ENCODE assay signal across 23 cellular contexts in genomic region chr2:207944334-207944733, GRCh38.
DNase-seq lines count a peak whose midpoint lies in the region; ATAC-seq and TF ChIP-seq lines count a peak whose summit lies in the region.
"Had no signal": no experiment of that assay in that cellular context is flagged by ENCODE, and none has a peak within 500 bp of the region (broad histone marks: within the 10 kb centered on the region; RNA-seq: fewer than 3 reads in every experiment).

No MANE protein-coding gene starts in this region.

- peak overlapping the region; percentile 67 for H3T11ph ChIP-seq in H9 (ENCODE audit: low read length)

- no peaks in the 10 kb centered on the region for H3K23me2 ChIP-seq in H9 (ENCODE audit: insufficient read length, low read depth, low read length, poor library complexity, severe bottlenecking)

- H4K20me1 ChIP-seq in H9 (ENCODE audit: control insufficient read depth, insufficient read depth, insufficient read length): no peaks in the 10 kb centered on the region
- H4K20me1 ChIP-seq in IMR-90 (ENCODE audit: insufficient read depth, low read length): no peaks in the 10 kb centered on the region
- H4K20me1 ChIP-seq in osteoblast (ENCODE audit: insufficient read depth, low read length): no peaks in the 10 kb centered on the region
- H4K20me1 ChIP-seq: BLaER1 had no signal

- no peak overlapping the region for H3K4me2 ChIP-seq in H9 (ENCODE audit: insufficient read depth, insufficient read length, low read length)
- no peak overlapping the region for H3K4me2 ChIP-seq in IMR-90 (ENCODE audit: low read depth, low read length)
- no peak overlapping the region for H3K4me2 ChIP-seq in osteoblast (ENCODE audit: insufficient read depth, low read length)
- H3K4me2 ChIP-seq: BLaER1 had no signal

- H4K8ac ChIP-seq in H9 (replicated peaks; ENCODE audit: insufficient read length, low read depth, low read length) (no peak overlapping the region), IMR-90 (ENCODE audit: low read depth in 2 of 2, low read length in 2 of 2) (no peak overlapping the region)

- H3K4ac ChIP-seq in H9 (ENCODE audit: low read depth, low read length): no peak overlapping the region
- H3K4ac ChIP-seq in IMR-90 (ENCODE audit: low read depth, low read length): no peak overlapping the region

- H3K36me3 ChIP-seq in IMR-90 (ENCODE audit: control insufficient read depth, insufficient read depth, low read length) (peaks cover 5% of the 10 kb centered on the region; the same call in 1 of the 2 replicates), osteoblast (ENCODE audit: insufficient read depth, low read length) (no peaks in the 10 kb centered on the region)
- H3K36me3 ChIP-seq: BE2C had no signal

- H3K27me3 ChIP-seq in H9 (ENCODE audit: insufficient read depth, low read length) (no peaks in the 10 kb centered on the region), IMR-90 (ENCODE audit: control insufficient read depth, insufficient read depth, low read length) (no peaks in the 10 kb centered on the region), osteoblast (ENCODE audit: insufficient read depth, low read length) (no peaks in the 10 kb centered on the region)
- H3K27me3 ChIP-seq: BE2C, BLaER1 had no signal

- H3K18ac ChIP-seq in H9 (ENCODE audit: insufficient read length, low read depth, low read length): no peak overlapping the region
- no peak overlapping the region for H3K18ac ChIP-seq in IMR-90 (ENCODE audit: low read depth, low read length)

- no peaks in the 10 kb centered on the region for H3K9me3 ChIP-seq in H9 (ENCODE audit: control insufficient read depth, low read depth, low read length)
- H3K9me3 ChIP-seq in IMR-90 (ENCODE audit: control insufficient read depth, insufficient read depth, low read length): no peaks in the 10 kb centered on the region
- no peaks in the 10 kb centered on the region for H3K9me3 ChIP-seq in osteoblast (ENCODE audit: low read depth, low read length)
- H3K9me3 ChIP-seq: BE2C, BLaER1 had no signal

- H3K27ac ChIP-seq in H9 (ENCODE audit: insufficient read length, low read depth, low read length) (no peak overlapping the region), IMR-90 (ENCODE audit: insufficient read depth, low read length) (no peak overlapping the region), osteoblast (ENCODE audit: low read depth, low read length) (no peak overlapping the region)
- H3K27ac ChIP-seq: BLaER1 had no signal

- H3K56ac ChIP-seq in H9 (ENCODE audit: insufficient read length, low read depth, low read length) (no peak overlapping the region), IMR-90 (ENCODE audit: extremely low read depth, insufficient read depth, low read length) (no peak overlapping the region)

- no peak overlapping the region for H2BK120ac ChIP-seq in H9 (ENCODE audit: low read depth, low read length, poor library complexity, severe bottlenecking)
- no peak overlapping the region for H2BK120ac ChIP-seq in IMR-90 (ENCODE audit: low read depth, low read length)

- no peak overlapping the region for H3K4me3 Mint-ChIP-seq in H9
- H3K4me3 Mint-ChIP-seq: CD14-positive monocyte; CD4-positive, alpha-beta memory T cell; CD4-positive, CD25-positive, alpha-beta regulatory T cell; CD8-positive, alpha-beta memory T cell had no signal

- H3K27me3 Mint-ChIP-seq in H9 (ENCODE audit: low read depth): no peaks in the 10 kb centered on the region
- H3K27me3 Mint-ChIP-seq: CD4-positive, alpha-beta memory T cell; CD4-positive, CD25-positive, alpha-beta regulatory T cell; CD8-positive, alpha-beta memory T cell had no signal

- in situ Hi-C loops in IMR-90 (cut with MboI; ENCODE audit: low sequenced_read_pairs): no loop called here

- H3K79me1 ChIP-seq in H9 (ENCODE audit: insufficient read depth, low read depth, low read length, poor library complexity, severe bottlenecking): no peaks in the 10 kb centered on the region
- no peaks in the 10 kb centered on the region for H3K79me1 ChIP-seq in IMR-90 (ENCODE audit: low read depth in 1 of 2, low read length in 2 of 2)

- CTCF ChIA-PET in IMR-90 (lab: Yijun Ruan, JAX): interaction anchor here (1.0 kb wide), 1 partner anchor 19 kb away, joined by 3 read pairs; no protein-coding TSS in a partner anchor

- H2BK20ac ChIP-seq in H9 (ENCODE audit: low read depth, low read length, poor library complexity, severe bottlenecking) (no peak overlapping the region), IMR-90 (ENCODE audit: low read depth, low read length) (no peak overlapping the region)

- no CpG with 5 or more reads among the region's 6 CpGs for WGBS in H9 (ENCODE audit: extremely low coverage, insufficient read length, low lambda C conversion rate)
- WGBS in IMR-90 (ENCODE audit: extremely low coverage in 2 of 2, insufficient read length in 1 of 2), 2 experiments: 100% methylated on average over 1 of the region's 6 CpGs; no CpG with 5 or more reads in 1 of the 2 experiments

- H3K36me3 Mint-ChIP-seq in H9 (ENCODE audit: insufficient read depth in 1 of 3, low read depth in 3 of 3): 0 out of 7 replicates have a peak, but pooled peaks cover 0 to 5% (median 0%) of the 10 kb centered on the region in 3 experiments

- peaks cover 31 to 32% of the 10 kb centered on the region in 2 experiments for H3K4me1 Mint-ChIP-seq in H9
- H3K4me1 Mint-ChIP-seq: CD14-positive monocyte had no signal

- H4K5ac ChIP-seq in H9 (ENCODE audit: insufficient read length, low read depth, low read length): no peak overlapping the region
- H4K5ac ChIP-seq in IMR-90 (ENCODE audit: low read depth, low read length): no peak overlapping the region

- H2AFZ ChIP-seq in H9 (ENCODE audit: low read length): no peak overlapping the region
- no peak overlapping the region for H2AFZ ChIP-seq in IMR-90 (replicated peaks; ENCODE audit: low read length, poor library complexity)
- no peak overlapping the region for H2AFZ ChIP-seq in osteoblast (ENCODE audit: low read length)

- dilution Hi-C loops in IMR-90 (cut with HindIII; ENCODE audit: low sequenced_read_pairs, unreplicated experiment): no loop called here

- no peaks in the 10 kb centered on the region for H3K9me3 Mint-ChIP-seq in H9
- H3K9me3 Mint-ChIP-seq: CD14-positive monocyte; CD4-positive, alpha-beta memory T cell; CD4-positive, CD25-positive, alpha-beta regulatory T cell; CD8-positive, alpha-beta memory T cell had no signal

- no peaks in the 10 kb centered on the region for H3K9me1 ChIP-seq in IMR-90 (ENCODE audit: insufficient read depth, low read length)

- TF ChIP-seq CTCF in H9 (conservative IDR thresholded peaks at IDR 0.05) (no peak), IMR-90 (conservative IDR thresholded peaks at IDR 0.05; ENCODE audit: low read depth, low read length) (no peak), osteoblast (IDR thresholded peaks at IDR 0.05; ENCODE audit: extremely low read depth, low read depth, low read length) (no peak)

- H2BK12ac ChIP-seq in H9 (ENCODE audit: insufficient read length, low read depth, low read length): no peak overlapping the region

- no peak overlapping the region for H3K23ac ChIP-seq in H9 (ENCODE audit: insufficient read length, low read depth, low read length)
- H3K23ac ChIP-seq in IMR-90 (ENCODE audit: low read depth, low read length): no peak overlapping the region

- no peak for TF ChIP-seq POLR2A in IMR-90 (IDR thresholded peaks at IDR 0.05; ENCODE audit: low read depth, low read length)

- H3K27ac Mint-ChIP-seq in H9: no peak overlapping the region
- H3K27ac Mint-ChIP-seq: CD14-positive monocyte; CD4-positive, alpha-beta memory T cell; CD4-positive, CD25-positive, alpha-beta regulatory T cell; CD8-positive, alpha-beta memory T cell had no signal

- H2BK15ac ChIP-seq in H9 (ENCODE audit: low read depth, low read length): no peak overlapping the region
- no peak overlapping the region for H2BK15ac ChIP-seq in IMR-90 (ENCODE audit: low read depth, low read length)

- H3K79me2 ChIP-seq in H9 (ENCODE audit: insufficient read depth, low read length) (no peaks in the 10 kb centered on the region), osteoblast (ENCODE audit: insufficient read depth, low read length) (no peaks in the 10 kb centered on the region)

- H2AK5ac ChIP-seq in H9 (ENCODE audit: insufficient read length, low read length) (no peak overlapping the region), IMR-90 (ENCODE audit: low read depth, low read length) (no peak overlapping the region)

- H2AK9ac ChIP-seq in IMR-90 (replicated peaks; ENCODE audit: low read depth, low read length, poor library complexity): no peak overlapping the region

- H4K91ac ChIP-seq in H9 (ENCODE audit: insufficient read length, low read depth, low read length) (no peak overlapping the region), IMR-90 (ENCODE audit: insufficient read depth, low read depth, low read length) (no peak overlapping the region)

- H3K14ac ChIP-seq in H9 (ENCODE audit: insufficient read depth, low read length): no peak overlapping the region
- no peak overlapping the region for H3K14ac ChIP-seq in IMR-90 (replicated peaks; ENCODE audit: low read depth, low read length)

- H3K4me1 ChIP-seq in H9 (ENCODE audit: insufficient read depth, low read length): peaks cover under 1% of the 10 kb centered on the region; the same call in 1 of the 2 replicates
- H3K4me1 ChIP-seq in IMR-90 (ENCODE audit: control insufficient read depth, insufficient read depth, low read length): no peaks in the 10 kb centered on the region
- no peaks in the 10 kb centered on the region for H3K4me1 ChIP-seq in osteoblast (ENCODE audit: insufficient read depth, low read length)
- H3K4me1 ChIP-seq: BLaER1 had no signal

- no peak for TF ChIP-seq RAD21 in IMR-90 (IDR thresholded peaks at IDR 0.05; ENCODE audit: low read length)

- intact Hi-C loops in IMR-90 (cut with micrococcal nuclease): no loop called here

- H3K4me3 ChIP-seq in IMR-90 (ENCODE audit: insufficient read depth, low read depth, low read length) (no peak overlapping the region), osteoblast (ENCODE audit: insufficient read depth, low read length) (no peak overlapping the region)
- H3K4me3 ChIP-seq: BLaER1, GM12878 had no signal

- H2BK5ac ChIP-seq in H9 (ENCODE audit: insufficient read length, low read length) (no peak overlapping the region), IMR-90 (ENCODE audit: low read depth, low read length, poor library complexity, severe bottlenecking) (no peak overlapping the region)

- ATAC-seq in IMR-90 (ENCODE audit: low read depth) (no peak), GM21786 (IDR thresholded peaks at IDR 0.05; ENCODE audit: unreplicated experiment) (no peak)
- ATAC-seq: GM12878 had no signal

- DNase-seq in H9 (no peak), IMR-90 (no peak), osteoblast (ENCODE audit: insufficient read length, low spot score, missing footprints) (peak; percentile 67)
- DNase-seq in stimulated activated naive CD4-positive, alpha-beta T cell treated with Interleukin-2 at 50 U/mL for 16 hours (lab: John Stamatoyannopoulos, UW): no peak
- DNase-seq: 8988T; ACHN; BE2C; C1 segment of cervical spinal cord; CD4-positive, alpha-beta memory T cell; CD4-positive, CD25-positive, alpha-beta regulatory T cell; CD8-positive, alpha-beta memory T cell; COR-L47; DMS 273 treated with DMSO at 0.1 percent for 48 hours; DMS153; DMS53; DMS79; DND-41; EL; GDM1 had no signal

- no TSS peak for BruUV-seq in IMR-90 (replicated peaks; lab: Mats Ljungman, UMichigan)

- H3K9ac ChIP-seq in H9 (ENCODE audit: extremely low read depth, insufficient read length, low read length) (no peak overlapping the region), IMR-90 (ENCODE audit: low read depth, low read length) (no peak overlapping the region)
- H3K9ac ChIP-seq: BLaER1 had no signal

- POLR2A ChIA-PET in IMR-90 (lab: Charles Lee; ENCODE audit: unreplicated experiment): no interaction called here
